14 cellular contexts compared by ENCODE assay signal in the genomic region with DNA sequence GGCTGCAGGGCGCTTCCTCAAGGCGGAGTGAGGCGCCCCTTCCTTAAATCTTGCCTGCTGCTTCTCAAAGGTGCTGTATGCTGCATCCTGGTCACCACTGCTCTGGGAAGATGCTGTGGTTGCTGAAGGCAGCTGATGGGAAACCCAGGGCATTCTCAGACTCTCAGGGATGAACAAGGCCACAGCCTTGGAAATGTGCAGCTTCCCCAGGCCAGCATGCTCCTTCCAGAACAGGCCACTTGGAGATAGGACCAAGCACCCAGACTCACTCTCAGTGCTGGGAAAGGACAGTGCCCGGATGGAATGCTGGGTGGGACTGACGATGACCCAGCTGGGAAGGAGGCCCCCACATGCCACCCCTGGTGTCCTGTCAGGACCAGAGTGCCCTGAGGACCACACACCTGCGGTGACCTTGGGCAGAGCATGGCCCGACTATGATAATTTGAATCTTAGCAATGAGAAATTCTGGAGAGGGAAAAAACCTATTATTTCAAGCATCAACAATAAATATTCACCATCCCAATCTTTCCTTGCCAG.
DNase-seq lines count a peak whose midpoint lies in the region; ATAC-seq and TF ChIP-seq lines count a peak whose summit lies in the region.
"Had no signal": no experiment of that assay in that cellular context is flagged by ENCODE, and none has a peak within 500 bp of the region (broad histone marks: within the 10 kb centered on the region; RNA-seq: fewer than 3 reads in every experiment).

No MANE protein-coding gene starts in this region.

- TF ChIP-seq POLR2A in stomach (IDR thresholded peaks at IDR 0.05) (no peak), gastrocnemius medialis (IDR thresholded peaks at IDR 0.05) (no peak)

- H3K9ac ChIP-seq in endodermal cell (ENCODE audit: extremely low read depth, low read length, poor library complexity, severe bottlenecking), result no peak overlapping the region

- in situ Hi-C loops in Panc1 (cut with HindIII; ENCODE audit: low pct_unique_long_range_greater_than_20kb, low sequenced_read_pairs), result no loop called here
- in situ Hi-C loops in gastrocnemius medialis (cut with MboI; ENCODE audit: low sequenced_read_pairs in 4 of 4), result no loop called here

- H3K9me3 ChIP-seq in Panc1 (ENCODE audit: control insufficient read depth, insufficient read depth, low read depth, low read length) (no peaks in the 10 kb centered on the region), endodermal cell (ENCODE audit: control insufficient read depth, low read length) (no peaks in the 10 kb centered on the region), stomach (no peaks in the 10 kb centered on the region), gastrocnemius medialis (no peaks in the 10 kb centered on the region)
- H3K9me3 ChIP-seq: HAP-1 had no signal

- H3K27ac Mint-ChIP-seq in endodermal cell (no peak overlapping the region), mesothelial cell of epicardium (peak overlapping the region; percentile 53), MCF 10A (ENCODE audit: low read depth, unreplicated experiment) (no peak overlapping the region)
- H3K27ac Mint-ChIP-seq: CD8-positive, alpha-beta T cell had no signal

- TF ChIP-seq CTCF in Panc1 (IDR thresholded peaks at IDR 0.05), result no peak
- TF ChIP-seq CTCF in endodermal cell (conservative IDR thresholded peaks at IDR 0.05), result no peak
- TF ChIP-seq CTCF in mesothelial cell of epicardium (IDR thresholded peaks at IDR 0.05; ENCODE audit: unreplicated experiment), result no peak
- no peak for TF ChIP-seq CTCF in stomach (IDR thresholded peaks at IDR 0.05)
- TF ChIP-seq CTCF in gastrocnemius medialis (IDR thresholded peaks at IDR 0.05 in 4 of 5, conservative IDR thresholded peaks at IDR 0.05 in 1 of 5), result no peak
- no peak for TF ChIP-seq CTCF in MCF 10A (IDR thresholded peaks at IDR 0.05; ENCODE audit: unreplicated experiment)

- ATAC-seq in Panc1 (peak; percentile 18; the same call in 1 of the 2 replicates), gastrocnemius medialis (no peak)
- ATAC-seq: CD8-positive, alpha-beta T cell had no signal

- peaks cover 17% of the 10 kb centered on the region for H3K4me1 ChIP-seq in Panc1 (ENCODE audit: control insufficient read depth, insufficient read depth, low read length)
- peaks cover 13% of the 10 kb centered on the region for H3K4me1 ChIP-seq in endodermal cell (ENCODE audit: control insufficient read depth, insufficient read depth, low read length)
- H3K4me1 ChIP-seq in stomach, result peaks cover 0 to 10% (median 3%) of the 10 kb centered on the region in 4 donors
- H3K4me1 ChIP-seq in gastrocnemius medialis, result no peaks in the 10 kb centered on the region
- H3K4me1 ChIP-seq: HAP-1 had no signal

- WGBS in endodermal cell (ENCODE audit: insufficient coverage in 1 of 2, insufficient read length in 1 of 2), 2 experiments, result 94 to 97% methylated on average over 6 to 7 of the region's 7 CpGs
- 94 to 97% (median 94%) methylated on average over 7 of the region's 7 CpGs for WGBS in stomach, 5 donors

- H3K4me3 ChIP-seq in Panc1 (ENCODE audit: low read depth in 2 of 2, low read length in 2 of 2) (no peak overlapping the region), endodermal cell (ENCODE audit: low read length) (no peak overlapping the region), stomach (no peak overlapping the region), gastrocnemius medialis (no peak overlapping the region)
- H3K4me3 ChIP-seq: HAP-1 had no signal

- H3K4me3 Mint-ChIP-seq in endodermal cell, result no peak overlapping the region
- no peak overlapping the region for H3K4me3 Mint-ChIP-seq in mesothelial cell of epicardium
- no peak overlapping the region for H3K4me3 Mint-ChIP-seq in MCF 10A (ENCODE audit: unreplicated experiment)
- H3K4me3 Mint-ChIP-seq: CD14-positive monocyte; CD8-positive, alpha-beta T cell had no signal

- H3K27ac ChIP-seq in Panc1 (ENCODE audit: low read length) (no peak overlapping the region), endodermal cell (ENCODE audit: low read depth, low read length) (no peak overlapping the region), stomach (no peak overlapping the region), gastrocnemius medialis (no peak overlapping the region)

- H3K27me3 ChIP-seq in Panc1 (ENCODE audit: control insufficient read depth, insufficient read depth, low read length) (no peaks in the 10 kb centered on the region), endodermal cell (ENCODE audit: control insufficient read depth, insufficient read depth, low read length, poor library complexity, severe bottlenecking) (no peaks in the 10 kb centered on the region), stomach (no peaks in the 10 kb centered on the region), gastrocnemius medialis (no peaks in the 10 kb centered on the region)

- H3K36me3 ChIP-seq in Panc1 (ENCODE audit: control insufficient read depth, insufficient read depth, low read length), result peaks cover 62% of the 10 kb centered on the region
- H3K36me3 ChIP-seq in endodermal cell (ENCODE audit: control insufficient read depth, insufficient read depth, low read length), result peaks cover 27% of the 10 kb centered on the region
- H3K36me3 ChIP-seq in stomach, result peaks cover 16 to 68% (median 50%) of the 10 kb centered on the region in 4 donors
- peaks cover 0 to 12% of the 10 kb centered on the region in 2 donors for H3K36me3 ChIP-seq in gastrocnemius medialis

- no peaks in the 10 kb centered on the region for H3K27me3 Mint-ChIP-seq in endodermal cell (ENCODE audit: insufficient read depth)
- no peaks in the 10 kb centered on the region for H3K27me3 Mint-ChIP-seq in mesothelial cell of epicardium (ENCODE audit: low read depth)
- no peaks in the 10 kb centered on the region for H3K27me3 Mint-ChIP-seq in MCF 10A (ENCODE audit: insufficient read depth, unreplicated experiment)

- H3K4me1 Mint-ChIP-seq in endodermal cell (peaks cover 13% of the 10 kb centered on the region), mesothelial cell of epicardium (peaks cover 13% of the 10 kb centered on the region), MCF 10A (ENCODE audit: insufficient read depth, unreplicated experiment) (no peaks in the 10 kb centered on the region)
- H3K4me1 Mint-ChIP-seq: CD14-positive monocyte had no signal

- CTCF ChIA-PET in Panc1 (lab: Charles Lee) (no interaction called here), MCF 10A (lab: Yijun Ruan, JAX) (interaction anchor here (1.2 kb wide), 1 partner anchor 80 kb away, joined by 5 read pairs; no protein-coding TSS in a partner anchor)

- POLR2A ChIA-PET in Panc1 (lab: Charles Lee), result no interaction called here
- POLR2A ChIA-PET in MCF 10A (lab: Yijun Ruan, JAX), result no interaction called here

- DNase-seq in Panc1 (ENCODE audit: low read depth, low spot score) (no peak), endodermal cell (peak; percentile 13), mesothelial cell of epicardium (ENCODE audit: low spot score in 2 of 2, unreplicated experiment in 2 of 2) (no peak), stomach (peak; percentile 21), gastrocnemius medialis (no peak), T-helper 2 cell (no peak), MCF 10A (ENCODE audit: unreplicated experiment) (no peak)
- DNase-seq: CD8-positive, alpha-beta T cell; COR-L47; DMS153; DMS79 treated with DMSO at 0.1 percent for 48 hours; EL had no signal

- no peak for TF ChIP-seq EP300 in stomach (IDR thresholded peaks at IDR 0.05)

- intact Hi-C loops in Panc1 (cut with micrococcal nuclease; ENCODE audit: unreplicated experiment), result no loop called here
- intact Hi-C loops in stomach (cut with DNase I; ENCODE audit: low total_unique reads), result no loop called here
- intact Hi-C loops in gastrocnemius medialis (cut with DNase I; ENCODE audit: low total_unique reads), result no loop called here
- intact Hi-C loops in MCF 10A (cut with micrococcal nuclease), result no loop called here

- H3K36me3 Mint-ChIP-seq in endodermal cell (ENCODE audit: low read depth) (peaks cover 10% of the 10 kb centered on the region), mesothelial cell of epicardium (peaks cover 38% of the 10 kb centered on the region), MCF 10A (ENCODE audit: insufficient read depth, unreplicated experiment) (peaks cover 49% of the 10 kb centered on the region)
- H3K36me3 Mint-ChIP-seq: CD8-positive, alpha-beta T cell had no signal

- BruUV-seq in Panc1 (replicated peaks; lab: Mats Ljungman, UMichigan) (no TSS peak), MCF 10A (replicated peaks; lab: Mats Ljungman, UMichigan) (no TSS peak)

- H3K9me3 Mint-ChIP-seq in endodermal cell, result no peaks in the 10 kb centered on the region
- no peaks in the 10 kb centered on the region for H3K9me3 Mint-ChIP-seq in mesothelial cell of epicardium
- H3K9me3 Mint-ChIP-seq in MCF 10A (ENCODE audit: unreplicated experiment), result no peaks in the 10 kb centered on the region
- H3K9me3 Mint-ChIP-seq: CD8-positive, alpha-beta T cell had no signal

Comparison
In these comparisons a context has a peak if more than half of its experiments do, and no peak if none do; other contexts are left out.
1. DNase-seq: peak in endodermal cell (single experiment) and stomach (single experiment); none in Panc1 (single experiment), mesothelial cell of epicardium (0 of 2), gastrocnemius medialis (0 of 2), T-helper 2 cell (0 of 5) and MCF 10A (single experiment).